Comparison of ENCODE assay signal across 8 cellular contexts in genomic region chr3:133487920-133488540, GRCh38.
DNase-seq lines count a peak whose midpoint lies in the region; ATAC-seq and FAIRE-seq lines count a peak whose summit lies in the region.

No MANE protein-coding gene starts in this region.

- no peak for FAIRE-seq in HTR-8/SVneo (lab: Jason Lieb, UNC)

- in situ Hi-C loops in ACHN (cut with HindIII; ENCODE audit: low pct_ligation_motif_present, low pct_unique_long_range_greater_than_20kb, low sequenced_read_pairs): no loop called here

- H3K4me3 ChIP-seq in Jurkat, Clone E6-1 (ENCODE audit: low read length): no peak overlapping the region
- no peak overlapping the region for H3K4me3 ChIP-seq in right cardiac atrium (ENCODE audit: low read length)

- intact Hi-C loops in right cardiac atrium (cut with DNase I): no loop called here

- H3K9me3 ChIP-seq in right cardiac atrium (ENCODE audit: control insufficient read depth, low read length): no peaks in the 10 kb centered on the region

- H3K4me1 ChIP-seq in right cardiac atrium (ENCODE audit: control insufficient read depth, insufficient read depth, low read length): no peaks in the 10 kb centered on the region

- ATAC-seq in right cardiac atrium: peak; percentile 42 to 57
- no peak for ATAC-seq in GM21526 (IDR thresholded peaks at IDR 0.05; ENCODE audit: low FRiP score, unreplicated experiment)

- H3K27me3 ChIP-seq in right cardiac atrium (ENCODE audit: control insufficient read depth, insufficient read depth): no peaks in the 10 kb centered on the region

- H3K27ac ChIP-seq in right cardiac atrium (ENCODE audit: low read length): no peak overlapping the region

- peak; percentile 10 for DNase-seq in ACHN
- peak; percentile 50 for DNase-seq in Jurkat, Clone E6-1 (ENCODE audit: low read depth, low spot score)
- DNase-seq in activated T-cell treated with anti-CD3 and anti-CD28 coated beads for 4 hours: peak; percentile 58
- no peak for DNase-seq in right cardiac atrium
- peak; percentile 76 for DNase-seq in stimulated activated CD8-positive, alpha-beta memory T cell treated with anti-CD3 and anti-CD28 coated beads, Interleukin-4, amount 100 ng/mL, for 48 hours
- DNase-seq in cerebellar nuclear complex (lab: John Stamatoyannopoulos, UW): no peak
- DNase-seq in HTR-8/SVneo (ENCODE audit: insufficient read length, low spot score): no peak

- WGBS in right cardiac atrium: 92% methylated on average over 1 of the region's 1 CpG

Comparison
In these comparisons a context has a peak if more than half of its experiments do, and no peak if none do; other contexts are left out.
1. DNase-seq: peak in ACHN (single experiment), Jurkat, Clone E6-1 (single experiment), activated T-cell treated with anti-CD3 and anti-CD28 coated beads for 4 hours (single experiment) and stimulated activated CD8-positive, alpha-beta memory T cell treated with anti-CD3 and anti-CD28 coated beads, Interleukin-4, amount 100 ng/mL, for 48 hours (single experiment); none in right cardiac atrium (0 of 3), cerebellar nuclear complex (0 of 2) and HTR-8/SVneo (single experiment).